ENCODE assay signal across 10 cellular contexts in the genomic region with DNA sequence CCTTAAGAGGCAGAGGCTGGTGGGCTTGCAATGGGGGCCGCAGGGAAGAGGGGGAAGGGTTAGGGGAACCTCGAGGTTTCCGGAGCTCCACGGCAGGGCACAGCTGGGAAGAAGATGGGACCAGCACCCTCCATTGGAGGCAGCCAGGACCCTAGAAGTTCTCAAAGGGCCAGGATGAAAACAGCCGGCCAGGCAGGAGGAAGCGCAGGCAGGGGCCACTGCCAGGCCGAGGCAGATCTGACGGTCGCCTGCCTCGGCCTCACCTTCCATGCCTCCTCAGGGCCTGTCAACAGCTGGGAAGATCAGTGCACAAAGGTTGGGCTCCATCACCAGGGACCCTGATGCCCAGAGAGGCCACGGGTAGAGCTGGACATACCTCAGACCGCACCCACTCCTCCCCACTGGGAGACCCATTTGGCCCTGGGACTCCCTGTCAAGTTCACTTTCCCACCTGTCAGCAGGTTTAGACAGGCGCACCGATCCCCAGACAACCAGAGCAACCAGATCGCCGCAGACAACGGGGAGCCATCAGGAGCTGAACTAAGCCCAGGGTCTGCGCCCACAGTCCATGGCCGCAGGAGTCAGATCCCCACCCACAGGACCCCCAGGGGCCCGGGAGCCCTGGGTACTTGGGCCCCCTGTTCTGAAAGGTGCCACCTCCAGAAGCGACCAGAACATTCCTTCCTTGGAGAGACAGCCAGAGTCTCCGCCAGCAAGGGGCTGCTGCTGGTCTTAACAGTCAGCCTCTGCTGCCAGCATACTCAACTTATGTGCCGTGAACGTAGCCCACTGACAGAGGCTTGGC. TPM values are rescaled to one million over a fixed set of nuclear protein-coding genes. Genes with fewer than 3 reads are reported as not detected.
DNase-seq lines count a peak whose midpoint lies in the region; ATAC-seq, FAIRE-seq and TF ChIP-seq lines count a peak whose summit lies in the region.
"Had no signal": no experiment of that assay in that cellular context is flagged by ENCODE, and none has a peak within 500 bp of the region (broad histone marks: within the 10 kb centered on the region; RNA-seq: fewer than 3 reads in every experiment).

No MANE protein-coding gene starts in this region.

- 95 to 97% methylated on average over 23 to 24 of the region's 24 CpGs for WGBS in endodermal cell (ENCODE audit: insufficient coverage in 1 of 2, insufficient read length in 1 of 2), 2 experiments
- 92% methylated on average over 24 of the region's 24 CpGs for WGBS in pancreas, 2 donors

- H3K36me3 ChIP-seq in RWPE2 (ENCODE audit: low read depth) (no peaks in the 10 kb centered on the region), endodermal cell (ENCODE audit: control insufficient read depth, insufficient read depth, low read length) (no peaks in the 10 kb centered on the region), pancreas (no peaks in the 10 kb centered on the region)

- no peak for ATAC-seq in RWPE2 (ENCODE audit: low read depth)
- no peak for ATAC-seq in pancreas
- ATAC-seq in GM19023 (IDR thresholded peaks at IDR 0.05; ENCODE audit: unreplicated experiment): no peak

- H3K9me3 ChIP-seq in RWPE2 (ENCODE audit: severe bottlenecking) (no peaks in the 10 kb centered on the region), endodermal cell (ENCODE audit: control insufficient read depth, low read length) (no peaks in the 10 kb centered on the region), pancreas (no peaks in the 10 kb centered on the region)

- peak overlapping the region; percentile 61 for H3K4me3 Mint-ChIP-seq in endodermal cell

- TF ChIP-seq CTCF in GM13977 (IDR thresholded peaks at IDR 0.05; ENCODE audit: extremely low read depth, insufficient read depth, missing control alignments) (no peak), RWPE2 (IDR thresholded peaks at IDR 0.05; ENCODE audit: poor library complexity, severe bottlenecking) (no peak), endodermal cell (conservative IDR thresholded peaks at IDR 0.05) (no peak), pancreas (IDR thresholded peaks at IDR 0.05) (no peak), GM13976 (IDR thresholded peaks at IDR 0.05; ENCODE audit: borderline replicate concordance, control extremely low read depth, extremely low read depth, insufficient read depth, missing control alignments) (no peak)

- no peaks in the 10 kb centered on the region for H3K27me3 Mint-ChIP-seq in endodermal cell (ENCODE audit: insufficient read depth)

- H3K4me3 ChIP-seq in RWPE2 (ENCODE audit: severe bottlenecking): no peak overlapping the region
- H3K4me3 ChIP-seq in endodermal cell (ENCODE audit: low read length): no peak overlapping the region
- no peak overlapping the region for H3K4me3 ChIP-seq in pancreas

- no peak overlapping the region for H3K9ac ChIP-seq in endodermal cell (ENCODE audit: extremely low read depth, low read length, poor library complexity, severe bottlenecking)

- no peaks in the 10 kb centered on the region for H3K9me3 Mint-ChIP-seq in endodermal cell

- in situ Hi-C loops in GM13977 (cut with MboI; ENCODE audit: low pct_unique_long_range_greater_than_20kb, low sequenced_read_pairs, unreplicated experiment): no loop called here
- in situ Hi-C loops in GM13976 (cut with MboI; ENCODE audit: low sequenced_read_pairs, unreplicated experiment): no loop called here

- H3K27ac ChIP-seq in RWPE2 (ENCODE audit: poor library complexity, severe bottlenecking) (no peak overlapping the region), endodermal cell (ENCODE audit: low read depth, low read length) (no peak overlapping the region), pancreas (no peak overlapping the region)

- no peak for FAIRE-seq in pancreas (lab: Jason Lieb, UNC)

- H3K4me1 ChIP-seq in RWPE2 (ENCODE audit: insufficient read depth, poor library complexity, severe bottlenecking): no peaks in the 10 kb centered on the region
- H3K4me1 ChIP-seq in endodermal cell (ENCODE audit: control insufficient read depth, insufficient read depth, low read length): peaks cover 19% of the 10 kb centered on the region
- no peaks in the 10 kb centered on the region for H3K4me1 ChIP-seq in pancreas

- peaks cover 5% of the 10 kb centered on the region for H3K36me3 Mint-ChIP-seq in endodermal cell (ENCODE audit: low read depth)

- intact Hi-C loops in pancreas (cut with DNase I): no loop called here

- H3K27me3 ChIP-seq in RWPE2 (ENCODE audit: insufficient read depth, poor library complexity, severe bottlenecking) (no peaks in the 10 kb centered on the region), endodermal cell (ENCODE audit: control insufficient read depth, insufficient read depth, low read length, poor library complexity, severe bottlenecking) (no peaks in the 10 kb centered on the region), pancreas (no peaks in the 10 kb centered on the region)

- DNase-seq in GM13977 (ENCODE audit: low spot score) (peak; percentile 34), RWPE2 (ENCODE audit: low spot score) (peak; percentile 51), endodermal cell (peak; percentile 41), pancreas (peak in 4 of 6 donors; percentile 1 to 62 (median 32)), NCI-H446 treated with DMSO at 0.1 percent for 48 hours (lab: John Stamatoyannopoulos, UW) (no peak), NCI-H2227 treated with DMSO at 0.1 percent for 48 hours (lab: John Stamatoyannopoulos, UW) (no peak), GM13976 (ENCODE audit: low spot score) (no peak)
- DNase-seq: NCI-H1436 treated with DMSO at 0.1 percent for 48 hours; stimulated activated CD4-positive, alpha-beta T cell treated with anti-CD3 and anti-CD28 coated beads, Interleukin-4, amount 100 ng/mL, for 24 hours had no signal

- H3K27ac Mint-ChIP-seq in endodermal cell: no peak overlapping the region

- H3K4me1 Mint-ChIP-seq in endodermal cell: peaks cover 10% of the 10 kb centered on the region

RNA-seq across cellular contexts. Expression of a gene that starts 2.2 kb away (rescaled TPM):
- total RNA-seq in endodermal cell: 10 to 100 TPM; 28.8 to 29.4 TPM
- polyA plus RNA-seq in endodermal cell (2013, experiment 1 of 2): 19.9 TPM
- polyA plus RNA-seq in endodermal cell (2013, experiment 2 of 2): 16.4 TPM
- total RNA-seq in pancreas: 1 to 10 TPM; 4.4 to 5.9 (median 4.9) TPM
- polyA plus RNA-seq in pancreas: 10 to 100 TPM in 1 of 2 donors, 1 to 10 TPM in 1; 9.8 to 11.2 TPM

Comparison
In these comparisons a context has a peak if more than half of its experiments do, and no peak if none do; other contexts are left out.
1. DNase-seq: peak in GM13977 (single experiment), RWPE2 (single experiment), endodermal cell (single experiment) and pancreas (4 of 6); none in NCI-H446 treated with DMSO at 0.1 percent for 48 hours (single experiment), NCI-H2227 treated with DMSO at 0.1 percent for 48 hours (single experiment) and GM13976 (single experiment).
2. RNA of a gene that starts 2.2 kb away (total RNA-seq): 28.8 to 29.4 TPM in endodermal cell; 4.4 to 5.9 TPM in pancreas; every median in the first group is over 4 times any median in the second.